In genomic region chr13:49869514-49869913, GRCh38 we compare ENCODE assay signal across 13 cellular contexts.
DNase-seq lines count a peak whose midpoint lies in the region; ATAC-seq, FAIRE-seq and TF ChIP-seq lines count a peak whose summit lies in the region.
"Had no signal": no experiment of that assay in that cellular context is flagged by ENCODE, and none has a peak within 500 bp of the region (broad histone marks: within the 10 kb centered on the region; RNA-seq: fewer than 3 reads in every experiment).

No MANE protein-coding gene starts in this region.

- no peak overlapping the region for H3K27ac ChIP-seq in left ventricle myocardium inferior (replicated peaks)
- H3K27ac ChIP-seq in heart left ventricle, result no peak overlapping the region
- H3K27ac ChIP-seq: suprapubic skin had no signal

- H3K27me3 ChIP-seq in left ventricle myocardium inferior (ENCODE audit: low read depth) (no peaks in the 10 kb centered on the region), heart left ventricle (no peaks in the 10 kb centered on the region)
- H3K27me3 ChIP-seq: suprapubic skin had no signal

- H3K4me1 ChIP-seq in left ventricle myocardium inferior (no peaks in the 10 kb centered on the region), heart left ventricle (no peaks in the 10 kb centered on the region)
- H3K4me1 ChIP-seq: suprapubic skin had no signal

- H3K4me3 ChIP-seq in left ventricle myocardium inferior, result no peak overlapping the region
- no peak overlapping the region for H3K4me3 ChIP-seq in heart left ventricle
- H3K4me3 ChIP-seq in fibroblast of the aortic adventitia (ENCODE audit: low read depth, low read length), result no peak overlapping the region
- H3K4me3 ChIP-seq: suprapubic skin had no signal

- peak; percentile 28 for TF ChIP-seq CTCF in left ventricle myocardium inferior (IDR thresholded peaks at IDR 0.05; ENCODE audit: borderline replicate concordance)
- TF ChIP-seq CTCF in heart left ventricle (IDR thresholded peaks at IDR 0.05), result peak in 6 of 12 donors; percentile 11 to 24 (median 20)
- peak; percentile 49 for TF ChIP-seq CTCF in fibroblast of the aortic adventitia (IDR thresholded peaks at IDR 0.05; ENCODE audit: insufficient read depth, low read length)
- no peak for TF ChIP-seq CTCF in D721Med (IDR thresholded peaks at IDR 0.05; ENCODE audit: insufficient read depth, missing control alignments)

- no peak for FAIRE-seq in D721Med (lab: Jason Lieb, UNC)

- 38 to 46% (median 42%) methylated on average over 3 of the region's 3 CpGs for WGBS in heart left ventricle, 4 donors

- no peaks in the 10 kb centered on the region for H3K36me3 ChIP-seq in left ventricle myocardium inferior
- H3K36me3 ChIP-seq in heart left ventricle, result no peaks in the 10 kb centered on the region
- H3K36me3 ChIP-seq: suprapubic skin had no signal

- no peak for ATAC-seq in heart left ventricle
- no peak for ATAC-seq in HG03280 (IDR thresholded peaks at IDR 0.05; ENCODE audit: unreplicated experiment)
- ATAC-seq in HG02884 (IDR thresholded peaks at IDR 0.05; ENCODE audit: unreplicated experiment), result no peak

- intact Hi-C loops in left ventricle myocardium inferior (cut with micrococcal nuclease), result no loop called here
- intact Hi-C loops in heart left ventricle (cut with DNase I), result no loop called here

- H3K9me3 ChIP-seq in left ventricle myocardium inferior (replicated peaks) (peaks cover 5% of the 10 kb centered on the region), heart left ventricle (peaks cover 0 to 7% (median 0%) of the 10 kb centered on the region in 12 donors)
- H3K9me3 ChIP-seq: suprapubic skin had no signal

- DNase-seq in left ventricle myocardium inferior, result no peak
- DNase-seq in heart left ventricle, result no peak
- peak; percentile 52 for DNase-seq in RKO (ENCODE audit: low spot score)
- DNase-seq in fibroblast of the aortic adventitia (ENCODE audit: low read depth), result peak; percentile 19
- no peak for DNase-seq in D721Med (ENCODE audit: insufficient read length, low spot score)
- no peak for DNase-seq in NCI-H146 (lab: John Stamatoyannopoulos, UW)
- DNase-seq: activated naive CD8-positive, alpha-beta T cell treated with anti-CD3 and anti-CD28 coated beads for 36 hours; kidney glomerular epithelial cell; stimulated activated CD4-positive, alpha-beta T cell treated with anti-CD3 and anti-CD28 coated beads, Interleukin-12 subunit alpha, Interleukin-12 subunit beta, amount 100 ng/mL, for 4 hours; T-helper 2 cell had no signal

- TF ChIP-seq POLR2A in heart left ventricle (IDR thresholded peaks at IDR 0.05), result no peak

Comparison
In these comparisons a context has a peak if more than half of its experiments do, and no peak if none do; other contexts are left out.
1. DNase-seq: peak in RKO (single experiment) and fibroblast of the aortic adventitia (single experiment); none in left ventricle myocardium inferior (single experiment), heart left ventricle (0 of 5), D721Med (single experiment) and NCI-H146 (single experiment).